Comparison of ENCODE assay signal across 1 cellular context in genomic region chr7:45034710-45035109, GRCh38. TPM values are rescaled to one million over a fixed set of nuclear protein-coding genes. Genes with fewer than 3 reads are reported as not detected.
"Had no signal": no experiment of that assay in that cellular context is flagged by ENCODE, and none has a peak within 500 bp of the region (broad histone marks: within the 10 kb centered on the region; RNA-seq: fewer than 3 reads in every experiment).

No MANE protein-coding gene starts in this region.

RNA-seq across cellular contexts. Expression of gene MYO1G, which starts 55.9 kb away (rescaled TPM):
- polyA plus RNA-seq: hepatocyte had no signal
